ENCODE assay signal across 8 cellular contexts in genomic region chr1:201740086-201740541, GRCh38.
DNase-seq lines count a peak whose midpoint lies in the region; FAIRE-seq and TF ChIP-seq lines count a peak whose summit lies in the region.

No MANE protein-coding gene starts in this region.

- no peak overlapping the region for H4K12ac ChIP-seq in trophoblast cell (ENCODE audit: low read depth, low read length)

- H3K18ac ChIP-seq in trophoblast cell (ENCODE audit: low read length): peak overlapping the region; percentile 42

- no peaks in the 10 kb centered on the region for H3K9me3 ChIP-seq in trophoblast cell (ENCODE audit: insufficient read depth, low read depth, low read length)

- H3K27me3 ChIP-seq in trophoblast cell (ENCODE audit: insufficient read depth, low read length): no peaks in the 10 kb centered on the region

- peaks cover 4% of the 10 kb centered on the region for H3K79me2 ChIP-seq in trophoblast cell (ENCODE audit: control insufficient read depth, insufficient read depth, low read length, poor library complexity)

- DNase-seq in ELF-1 (ENCODE audit: low read depth, low spot score): peak; percentile 54
- peak; percentile 25 for DNase-seq in RPMI8226
- no peak for DNase-seq in fibroblast of villous mesenchyme (ENCODE audit: low read depth)
- no peak for DNase-seq in trophoblast cell
- DNase-seq in HTR-8/SVneo (ENCODE audit: insufficient read length, low spot score): no peak
- no peak for DNase-seq in central memory CD4-positive, alpha-beta T cell
- no peak for DNase-seq in SW480 (ENCODE audit: low spot score)
- DNase-seq in germinal center (ENCODE audit: low spot score): no peak

- H3K79me1 ChIP-seq in trophoblast cell (ENCODE audit: low read length): peaks cover 9% of the 10 kb centered on the region

- peaks cover 17 to 23% of the 10 kb centered on the region in 2 experiments for H3K4me1 ChIP-seq in trophoblast cell (ENCODE audit: control insufficient read depth in 1 of 2, insufficient read depth in 2 of 2, low read length in 2 of 2)

- H2BK12ac ChIP-seq in trophoblast cell (ENCODE audit: low read length): peak overlapping the region; percentile 6

- H2AFZ ChIP-seq in trophoblast cell (ENCODE audit: insufficient read depth, low read length, poor library complexity): peak overlapping the region; percentile 61

- H2AK5ac ChIP-seq in trophoblast cell (ENCODE audit: low read length): no peak overlapping the region

- no peak overlapping the region for H3K23ac ChIP-seq in trophoblast cell (ENCODE audit: low read length)

- peak overlapping the region; percentile 61 for H3K4ac ChIP-seq in trophoblast cell (ENCODE audit: low read depth, low read length)

- peak overlapping the region; percentile 18 for H4K8ac ChIP-seq in trophoblast cell (ENCODE audit: low read depth, low read length)

- peak overlapping the region; percentile 1 for H3K9ac ChIP-seq in trophoblast cell (ENCODE audit: low read length)

- no peak for FAIRE-seq in HTR-8/SVneo (lab: Jason Lieb, UNC)

- H3K27ac ChIP-seq in trophoblast cell (ENCODE audit: low read depth, low read length): no peak overlapping the region

- H3K4me2 ChIP-seq in trophoblast cell (ENCODE audit: low read length): peak overlapping the region; percentile 82

- H4K91ac ChIP-seq in trophoblast cell (ENCODE audit: low read depth, low read length): peak overlapping the region; percentile 67

- H2BK120ac ChIP-seq in trophoblast cell (ENCODE audit: insufficient read depth, low read length, poor library complexity): no peak overlapping the region

- no CpG with 5 or more reads among the region's 29 CpGs for WGBS in trophoblast cell (ENCODE audit: extremely low coverage, insufficient coverage, insufficient read length)

- peaks cover 0 to 2% of the 10 kb centered on the region in 2 experiments for H3K36me3 ChIP-seq in trophoblast cell (ENCODE audit: control insufficient read depth in 1 of 2, insufficient read depth in 2 of 2, low read length in 2 of 2)

- peak overlapping the region; percentile 12 for H3K14ac ChIP-seq in trophoblast cell (ENCODE audit: low read length)

- TF ChIP-seq CTCF in fibroblast of villous mesenchyme (IDR thresholded peaks at IDR 0.05; ENCODE audit: insufficient read depth, low read depth, low read length): peak; percentile 0

- H3K4me3 ChIP-seq in fibroblast of villous mesenchyme (ENCODE audit: low read depth, low read length) (peak overlapping the region; percentile 87), trophoblast cell (ENCODE audit: low read depth, low read length) (peak overlapping the region; percentile 79)

- no peak overlapping the region for H2BK5ac ChIP-seq in trophoblast cell (ENCODE audit: low read depth, low read length, poor library complexity)

Comparison
In these comparisons a context has a peak if more than half of its experiments do, and no peak if none do; other contexts are left out.
1. DNase-seq: peak in ELF-1 (single experiment) and RPMI8226 (single experiment); none in fibroblast of villous mesenchyme (single experiment), trophoblast cell (0 of 2), HTR-8/SVneo (single experiment), central memory CD4-positive, alpha-beta T cell (single experiment), SW480 (single experiment) and germinal center (single experiment).